22 cellular contexts compared by ENCODE assay signal in the genomic region with DNA sequence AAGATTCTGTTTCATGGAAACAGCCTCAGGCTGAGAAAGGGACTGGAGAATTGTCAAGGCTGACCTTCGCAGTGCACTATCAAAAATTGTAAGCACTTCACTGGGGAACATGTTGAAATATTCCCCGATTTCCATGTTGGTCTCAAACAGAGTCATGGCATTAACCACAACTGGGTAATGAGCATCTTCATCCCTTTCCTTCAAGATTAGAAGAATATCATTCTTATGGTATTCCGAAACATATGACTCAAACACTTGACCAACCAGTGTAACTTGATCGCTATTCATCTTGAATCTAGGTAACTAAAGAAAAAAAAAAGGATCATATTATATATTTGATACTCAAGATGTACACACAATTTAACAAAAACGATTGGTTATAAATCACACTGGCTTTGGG.
"Had no signal": no experiment of that assay in that cellular context is flagged by ENCODE, and none has a peak within 500 bp of the region (broad histone marks: within the 10 kb centered on the region; RNA-seq: fewer than 3 reads in every experiment).

No MANE protein-coding gene starts in this region.

- ATAC-seq: activated T-cell treated with anti-CD3 and anti-CD28 coated beads, Interleukin-2, amount 50 U/mL, for 4 hours had no signal

- H3K27ac ChIP-seq: breast epithelium, Peyer's patch had no signal

- H3K9me3 Mint-ChIP-seq: activated B cell treated with CpG ODN at 0.5 μM for 24 hours; activated CD4-positive, alpha-beta memory T cell treated with anti-CD3 and anti-CD28 coated beads for 36 hours; activated T-cell treated with anti-CD3 and anti-CD28 coated beads, Interleukin-2, amount 50 U/mL, for 4 hours; T-helper 1 cell treated with Interleukin-12 subunit alpha and Interleukin-12 subunit beta and Interleukin-4 antibody, amounts not matched to agents 30 μg/mL and 1 μg/mL, for 36 hours had no signal

- DNase-seq: activated B cell treated with CpG ODN at 0.5 μM for 24 hours; activated CD4-positive, alpha-beta memory T cell treated with anti-CD3 and anti-CD28 coated beads for 36 hours; activated CD4-positive, alpha-beta T cell treated with anti-CD3 and anti-CD28 coated beads for 1 hour; activated CD4-positive, alpha-beta T cell treated with anti-CD3 and anti-CD28 coated beads, Interleukin-2, amount 10 ng/mL, durations not matched to agents 7 days and 5 days; activated CD8-positive, alpha-beta memory T cell treated with anti-CD3 and anti-CD28 coated beads for 24 hours; activated effector memory CD4-positive, alpha-beta T cell treated with anti-CD3 and anti-CD28 coated beads, Interleukin-2, amount 50 U/mL, for 16 hours; activated naive CD4-positive, alpha-beta T cell treated with Interleukin-2 at 50 U/mL for 16 hours; activated T-cell treated with anti-CD3 and anti-CD28 coated beads, Interleukin-2, amount 50 U/mL, for 4 hours; anterior cingulate cortex; central memory CD4-positive, alpha-beta T cell; NCI-H1048; NCI-H146; NCI-H1930; NCI-H345; NCI-H510A; NCI-H526 treated with DMSO at 0.1 percent for 48 hours; NCI-H82; Peyer's patch; SHP77 treated with DMSO at 0.1 percent for 48 hours had no signal

- H3K27me3 Mint-ChIP-seq: activated B cell treated with CpG ODN at 0.5 μM for 24 hours; activated CD4-positive, alpha-beta memory T cell treated with anti-CD3 and anti-CD28 coated beads for 36 hours; activated CD4-positive, alpha-beta T cell treated with anti-CD3 and anti-CD28 coated beads, Interleukin-2, amount 10 ng/mL, durations not matched to agents 7 days and 5 days; activated naive CD8-positive, alpha-beta T cell had no signal

- H3K4me3 ChIP-seq: breast epithelium, Peyer's patch had no signal

- H3K4me3 Mint-ChIP-seq: activated B cell treated with CpG ODN at 0.5 μM for 24 hours; activated CD4-positive, alpha-beta memory T cell treated with anti-CD3 and anti-CD28 coated beads for 36 hours; activated CD4-positive, alpha-beta T cell treated with anti-CD3 and anti-CD28 coated beads, Interleukin-2, amount 10 ng/mL, durations not matched to agents 7 days and 5 days; activated naive CD8-positive, alpha-beta T cell; activated T-cell treated with anti-CD3 and anti-CD28 coated beads, Interleukin-2, amount 50 U/mL, for 4 hours; T-helper 1 cell treated with Interleukin-12 subunit alpha and Interleukin-12 subunit beta and Interleukin-4 antibody, amounts not matched to agents 30 μg/mL and 1 μg/mL, for 36 hours had no signal

- H3K9me3 ChIP-seq: breast epithelium, Peyer's patch had no signal

- H3K36me3 ChIP-seq: breast epithelium had no signal

- H3K27me3 ChIP-seq: breast epithelium, Peyer's patch had no signal

- H3K27ac Mint-ChIP-seq: activated B cell treated with CpG ODN at 0.5 μM for 24 hours; activated CD4-positive, alpha-beta memory T cell treated with anti-CD3 and anti-CD28 coated beads for 36 hours; activated CD4-positive, alpha-beta T cell treated with anti-CD3 and anti-CD28 coated beads, Interleukin-2, amount 10 ng/mL, durations not matched to agents 7 days and 5 days; activated naive CD8-positive, alpha-beta T cell; T-helper 1 cell treated with Interleukin-12 subunit alpha and Interleukin-12 subunit beta and Interleukin-4 antibody, amounts not matched to agents 30 μg/mL and 1 μg/mL, for 36 hours had no signal
